ENCODE assay signal across 1 cellular context in the genomic region with DNA sequence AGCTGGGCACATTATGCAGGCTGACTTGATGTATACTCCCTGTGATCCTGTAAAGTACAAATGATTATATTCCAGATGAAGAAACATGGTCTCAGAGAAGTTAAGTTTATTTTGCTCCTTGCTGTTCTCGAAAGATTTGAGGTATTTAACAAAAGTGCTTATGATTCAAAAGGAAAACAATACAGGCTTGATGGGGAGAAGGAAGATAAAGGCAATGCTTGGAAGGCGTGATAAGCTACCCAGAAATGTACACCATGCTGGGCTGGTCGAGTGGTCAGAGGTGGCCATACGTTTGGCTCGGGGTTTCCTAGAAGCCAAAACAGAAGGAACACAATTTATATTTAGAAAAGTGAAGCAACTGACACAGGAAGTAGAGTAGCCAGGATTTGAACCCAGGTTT.
TF ChIP-seq lines count a peak whose summit lies in the region.

No MANE protein-coding gene starts in this region.

TF ChIP-seq in K562, 482 proteins besides CTCF, POLR2A, EP300 and RAD21 (continued from another document):
- TF ChIP-seq NCOR1 (IDR thresholded peaks at IDR 0.05) (peak; percentile 49; the same call in 1 of the 2 replicates), POLR2AphosphoS2 (IDR thresholded peaks at IDR 0.05; ENCODE audit: low read length) (no peak), ETV5 (CRISPR knock-in tag; IDR thresholded peaks at IDR 0.05; ENCODE audit: low read depth) (peak; percentile 41; the same call in 1 of the 2 replicates), TCF3 (CRISPR knock-in tag; IDR thresholded peaks at IDR 0.05) (peak; percentile 59), MXI1 (IDR thresholded peaks at IDR 0.05; ENCODE audit: low read depth, low read length) (no peak), TAL1 (IDR thresholded peaks at IDR 0.05) (peak; percentile 20; the same call in 1 of the 2 replicates), MIER1 (IDR thresholded peaks at IDR 0.05; ENCODE audit: low read depth) (no peak), SOX6 (IDR thresholded peaks at IDR 0.05) (peak; percentile 80), ARID1B (IDR thresholded peaks at IDR 0.05) (peak; percentile 60), SMAD4 (CRISPR knock-in tag; conservative IDR thresholded peaks at IDR 0.05) (peak; percentile 64; the same call in 1 of the 2 replicates), NFE2L1 (tag; IDR thresholded peaks at IDR 0.05; ENCODE audit: borderline replicate concordance, low read depth) (no peak), ATF7 (IDR thresholded peaks at IDR 0.05) (no peak), PYGO2 (tag; IDR thresholded peaks at IDR 0.05) (no peak), TEAD4 (IDR thresholded peaks at IDR 0.05; ENCODE audit: low read length) (0 out of 2 replicates have a peak, but pooled peaks have one; percentile 16), TEAD4 (CRISPR knock-in tag; IDR thresholded peaks at IDR 0.05; ENCODE audit: borderline replicate concordance) (no peak), ZNF551 (CRISPR knock-in tag; IDR thresholded peaks at IDR 0.05) (no peak), KDM1A (IDR thresholded peaks at IDR 0.05) (0 out of 4 replicates have a peak, but pooled peaks of 1 of the 2 experiments have one; percentile 8), CBFA2T3 (IDR thresholded peaks at IDR 0.05) (peak; percentile 57)
- TF ChIP-seq, protein P1, sequence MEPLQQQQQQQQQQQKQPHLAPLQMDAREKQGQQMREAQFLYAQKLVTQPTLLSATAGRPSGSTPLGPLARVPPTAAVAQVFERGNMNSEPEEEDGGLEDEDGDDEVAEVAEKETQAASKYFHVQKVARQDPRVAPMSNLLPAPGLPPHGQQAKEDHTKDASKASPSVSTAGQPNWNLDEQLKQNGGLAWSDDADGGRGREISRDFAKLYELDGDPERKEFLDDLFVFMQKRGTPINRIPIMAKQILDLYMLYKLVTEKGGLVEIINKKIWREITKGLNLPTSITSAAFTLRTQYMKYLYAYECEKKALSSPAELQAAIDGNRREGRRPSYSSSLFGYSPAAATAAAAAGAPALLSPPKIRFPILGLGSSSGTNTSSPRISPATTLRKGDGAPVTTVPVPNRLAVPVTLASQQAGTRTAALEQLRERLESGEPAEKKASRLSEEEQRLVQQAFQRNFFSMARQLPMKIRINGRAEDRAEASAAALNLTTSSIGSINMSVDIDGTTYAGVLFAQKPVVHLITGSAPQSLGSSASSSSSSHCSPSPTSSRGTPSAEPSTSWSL (CRISPR knock-in tag; IDR thresholded peaks at IDR 0.05; ENCODE audit: borderline replicate concordance) = no peak
- TF ChIP-seq, protein P2, sequence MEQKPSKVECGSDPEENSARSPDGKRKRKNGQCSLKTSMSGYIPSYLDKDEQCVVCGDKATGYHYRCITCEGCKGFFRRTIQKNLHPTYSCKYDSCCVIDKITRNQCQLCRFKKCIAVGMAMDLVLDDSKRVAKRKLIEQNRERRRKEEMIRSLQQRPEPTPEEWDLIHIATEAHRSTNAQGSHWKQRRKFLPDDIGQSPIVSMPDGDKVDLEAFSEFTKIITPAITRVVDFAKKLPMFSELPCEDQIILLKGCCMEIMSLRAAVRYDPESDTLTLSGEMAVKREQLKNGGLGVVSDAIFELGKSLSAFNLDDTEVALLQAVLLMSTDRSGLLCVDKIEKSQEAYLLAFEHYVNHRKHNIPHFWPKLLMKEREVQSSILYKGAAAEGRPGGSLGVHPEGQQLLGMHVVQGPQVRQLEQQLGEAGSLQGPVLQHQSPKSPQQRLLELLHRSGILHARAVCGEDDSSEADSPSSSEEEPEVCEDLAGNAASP (IDR thresholded peaks at IDR 0.05) = no peak
- TF ChIP-seq, protein P3, sequence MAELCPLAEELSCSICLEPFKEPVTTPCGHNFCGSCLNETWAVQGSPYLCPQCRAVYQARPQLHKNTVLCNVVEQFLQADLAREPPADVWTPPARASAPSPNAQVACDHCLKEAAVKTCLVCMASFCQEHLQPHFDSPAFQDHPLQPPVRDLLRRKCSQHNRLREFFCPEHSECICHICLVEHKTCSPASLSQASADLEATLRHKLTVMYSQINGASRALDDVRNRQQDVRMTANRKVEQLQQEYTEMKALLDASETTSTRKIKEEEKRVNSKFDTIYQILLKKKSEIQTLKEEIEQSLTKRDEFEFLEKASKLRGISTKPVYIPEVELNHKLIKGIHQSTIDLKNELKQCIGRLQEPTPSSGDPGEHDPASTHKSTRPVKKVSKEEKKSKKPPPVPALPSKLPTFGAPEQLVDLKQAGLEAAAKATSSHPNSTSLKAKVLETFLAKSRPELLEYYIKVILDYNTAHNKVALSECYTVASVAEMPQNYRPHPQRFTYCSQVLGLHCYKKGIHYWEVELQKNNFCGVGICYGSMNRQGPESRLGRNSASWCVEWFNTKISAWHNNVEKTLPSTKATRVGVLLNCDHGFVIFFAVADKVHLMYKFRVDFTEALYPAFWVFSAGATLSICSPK (IDR thresholded peaks at IDR 0.05; ENCODE audit: borderline replicate concordance) = no peak
